8 cellular contexts compared by ENCODE assay signal in genomic region chr1:12549460-12550349, GRCh38.
DNase-seq lines count a peak whose midpoint lies in the region; ATAC-seq and TF ChIP-seq lines count a peak whose summit lies in the region.

No MANE protein-coding gene starts in this region.

- intact Hi-C loops in MCF 10A (cut with micrococcal nuclease) (loop anchor here (5.0 kb wide), 1 partner anchor 68 kb away; the partner anchor contains the start of gene DHRS3), lower lobe of right lung (cut with DNase I) (no loop called here), uterus (cut with DNase I; ENCODE audit: low total_unique reads) (no loop called here)

- peak; percentile 30 for DNase-seq in D341Med (ENCODE audit: low spot score)
- DNase-seq in NCI-H2029 (lab: John Stamatoyannopoulos, UW) = peak; percentile 75
- DNase-seq in MCF 10A (ENCODE audit: unreplicated experiment) = peak; percentile 93
- peak; percentile 52 for DNase-seq in lower lobe of right lung
- DNase-seq in uterus = peak; percentile 87 to 90
- no peak for DNase-seq in glutamatergic neuron
- no peak for DNase-seq in effector CD4-positive, alpha-beta T cell

- H3K27ac ChIP-seq in lower lobe of right lung (peak overlapping the region; percentile 53), uterus (peak overlapping the region; percentile 86 to 92)

- CTCF ChIA-PET in MCF 10A (lab: Yijun Ruan, JAX) = interaction anchor here (0.6 to 0.9 kb wide), 2 partner anchors 61 to 132 kb away, joined by 3 to 4 read pairs; no protein-coding TSS in a partner anchor

- POLR2A ChIA-PET in MCF 10A (lab: Yijun Ruan, JAX) = interaction anchor here (0.5 to 1.6 kb wide), 6 partner anchors 12 to 196 kb away, joined by 3 to 9 read pairs (median 4); partner anchors contain the start of gene DHRS3

- no TSS peak for BruUV-seq in MCF 10A (replicated peaks; lab: Mats Ljungman, UMichigan)

- H3K27me3 ChIP-seq in lower lobe of right lung (ENCODE audit: low read depth) (no peaks in the 10 kb centered on the region), uterus (no peaks in the 10 kb centered on the region)

- H3K36me3 ChIP-seq in lower lobe of right lung = no peaks in the 10 kb centered on the region
- no peaks in the 10 kb centered on the region for H3K36me3 ChIP-seq in uterus

- TF ChIP-seq CTCF in MCF 10A (IDR thresholded peaks at IDR 0.05; ENCODE audit: unreplicated experiment) (no peak), lower lobe of right lung (IDR thresholded peaks at IDR 0.05) (no peak), uterus (IDR thresholded peaks at IDR 0.05) (peak in 1 of 4 experiments; percentile 7), glutamatergic neuron (IDR thresholded peaks at IDR 0.05; ENCODE audit: partially characterized antibody, unreplicated experiment) (no peak)

- H3K4me3 ChIP-seq in lower lobe of right lung = no peak overlapping the region
- H3K4me3 ChIP-seq in uterus = peak overlapping the region in 1 of 2 donors; percentile 7

- peak overlapping the region; percentile 47 for H3K27ac Mint-ChIP-seq in MCF 10A (ENCODE audit: low read depth, unreplicated experiment)
- no peak overlapping the region for H3K27ac Mint-ChIP-seq in glutamatergic neuron (ENCODE audit: unreplicated experiment)

- peaks cover 33% of the 10 kb centered on the region for H3K27me3 Mint-ChIP-seq in MCF 10A (ENCODE audit: insufficient read depth, unreplicated experiment)
- H3K27me3 Mint-ChIP-seq in glutamatergic neuron (ENCODE audit: unreplicated experiment) = peaks cover 3% of the 10 kb centered on the region

- peaks cover 10% of the 10 kb centered on the region for H3K4me1 Mint-ChIP-seq in MCF 10A (ENCODE audit: insufficient read depth, unreplicated experiment)
- peaks cover 5% of the 10 kb centered on the region for H3K4me1 Mint-ChIP-seq in glutamatergic neuron (ENCODE audit: low read depth, unreplicated experiment)

- peak; percentile 7 to 28 for ATAC-seq in lower lobe of right lung
- no peak for ATAC-seq in GM18505 (IDR thresholded peaks at IDR 0.05; ENCODE audit: unreplicated experiment)

- H3K36me3 Mint-ChIP-seq in MCF 10A (ENCODE audit: insufficient read depth, unreplicated experiment) (peaks cover 4% of the 10 kb centered on the region), glutamatergic neuron (ENCODE audit: unreplicated experiment) (no peaks in the 10 kb centered on the region)

- no peaks in the 10 kb centered on the region for H3K9me3 ChIP-seq in lower lobe of right lung
- H3K9me3 ChIP-seq in uterus = no peaks in the 10 kb centered on the region

- peak overlapping the region; percentile 70 for H3K4me3 Mint-ChIP-seq in MCF 10A (ENCODE audit: unreplicated experiment)
- H3K4me3 Mint-ChIP-seq in glutamatergic neuron (ENCODE audit: unreplicated experiment) = no peak overlapping the region

- H3K4me1 ChIP-seq in lower lobe of right lung = peaks cover 44% of the 10 kb centered on the region
- H3K4me1 ChIP-seq in uterus = peaks cover 9 to 10% of the 10 kb centered on the region in 2 donors

- no peaks in the 10 kb centered on the region for H3K9me3 Mint-ChIP-seq in MCF 10A (ENCODE audit: unreplicated experiment)
- H3K9me3 Mint-ChIP-seq in glutamatergic neuron (ENCODE audit: unreplicated experiment) = no peaks in the 10 kb centered on the region

- TF ChIP-seq POLR2A in uterus (IDR thresholded peaks at IDR 0.05) (no peak), GM18505 (IDR thresholded peaks at IDR 0.05; ENCODE audit: borderline replicate concordance, extremely low read depth, insufficient read depth, insufficient read length) (no peak)

Comparison
In these comparisons a context has a peak if more than half of its experiments do, and no peak if none do; other contexts are left out.
1. DNase-seq: peak in D341Med (single experiment), NCI-H2029 (single experiment), MCF 10A (single experiment), lower lobe of right lung (single experiment) and uterus (2 of 2); none in glutamatergic neuron (single experiment) and effector CD4-positive, alpha-beta T cell (single experiment).